Comparison of ENCODE assay signal across 19 cellular contexts in genomic region chr5:65014769-65015168, GRCh38.
"Had no signal": no experiment of that assay in that cellular context is flagged by ENCODE, and none has a peak within 500 bp of the region (broad histone marks: within the 10 kb centered on the region; RNA-seq: fewer than 3 reads in every experiment).

No MANE protein-coding gene starts in this region.

- H3K4me3 Mint-ChIP-seq: activated naive CD8-positive, alpha-beta T cell treated with anti-CD3 and anti-CD28 coated beads, Interleukin-2, amount 10 ng/mL, durations not matched to agents 7 days and 5 days; activated T-helper 1 cell treated with anti-CD3 and anti-CD28 coated beads, Interleukin-12 subunit alpha, Interleukin-12 subunit beta, Interleukin-2, Interleukin-4 antibody, amounts not matched to agents 30 ng/mL and 10 ng/mL and 1 ng/mL, durations not matched to agents 14 hours and 24 hours and 36 hours; central memory CD8-positive, alpha-beta T cell; naive thymus-derived CD8-positive, alpha-beta T cell; stimulated activated naive B cell treated with anti-CD40 and anti-IgM and Interleukin-4, amounts not matched to agents 10 μg/mL and 1 μg/mL and 100 μg/mL, for 72 hours had no signal

- DNase-seq: activated naive CD8-positive, alpha-beta T cell treated with anti-CD3 and anti-CD28 coated beads, Interleukin-2, amount 10 ng/mL, durations not matched to agents 7 days and 5 days; anterior cingulate cortex; brain microvascular endothelial cell; cortex of kidney; effector CD8-positive, alpha-beta T cell; gastrocnemius medialis; islet precursor cell; left lung; mammary epithelial cell; mucosa of descending colon; naive thymus-derived CD8-positive, alpha-beta T cell; stimulated activated CD4-positive, alpha-beta T cell treated with anti-CD3 and anti-CD28 coated beads, Interleukin-2, amount 100 ng/mL, for 48 hours; stimulated activated naive B cell treated with anti-CD40 and anti-IgM and Interleukin-4, amounts not matched to agents 10 μg/mL and 1 μg/mL and 100 μg/mL, for 72 hours; SW 1271; T-helper 9 cell; transverse colon had no signal

- H3K27me3 Mint-ChIP-seq: activated naive CD8-positive, alpha-beta T cell treated with anti-CD3 and anti-CD28 coated beads, Interleukin-2, amount 10 ng/mL, durations not matched to agents 7 days and 5 days; central memory CD8-positive, alpha-beta T cell; naive thymus-derived CD8-positive, alpha-beta T cell; stimulated activated naive B cell treated with anti-CD40 and anti-IgM and Interleukin-4, amounts not matched to agents 10 μg/mL and 1 μg/mL and 100 μg/mL, for 72 hours had no signal

- H3K4me1 Mint-ChIP-seq: central memory CD8-positive, alpha-beta T cell; stimulated activated naive B cell treated with anti-CD40 and anti-IgM and Interleukin-4, amounts not matched to agents 10 μg/mL and 1 μg/mL and 100 μg/mL, for 72 hours had no signal

- H3K9me3 ChIP-seq: gastrocnemius medialis, left lung, mucosa of descending colon, transverse colon had no signal

- ATAC-seq: activated CD4-positive, CD25-positive, alpha-beta regulatory T cell treated with anti-CD3 and anti-CD28 coated beads, Interleukin-2, amount 50 U/mL, for 24 hours; gastrocnemius medialis; left lung; mucosa of descending colon; naive thymus-derived CD8-positive, alpha-beta T cell; stimulated activated naive B cell treated with anti-CD40 and anti-IgM and Interleukin-4, amounts not matched to agents 10 μg/mL and 1 μg/mL and 100 μg/mL, for 72 hours had no signal

- H3K4me3 ChIP-seq: gastrocnemius medialis, left lung, mucosa of descending colon, transverse colon had no signal

- H3K4me1 ChIP-seq: gastrocnemius medialis, left lung had no signal

- H3K36me3 ChIP-seq: brain microvascular endothelial cell, gastrocnemius medialis, left lung, transverse colon had no signal

- H3K9me3 Mint-ChIP-seq: activated naive CD8-positive, alpha-beta T cell treated with anti-CD3 and anti-CD28 coated beads, Interleukin-2, amount 10 ng/mL, durations not matched to agents 7 days and 5 days; activated T-helper 1 cell treated with anti-CD3 and anti-CD28 coated beads, Interleukin-12 subunit alpha, Interleukin-12 subunit beta, Interleukin-2, Interleukin-4 antibody, amounts not matched to agents 30 ng/mL and 10 ng/mL and 1 ng/mL, durations not matched to agents 14 hours and 24 hours and 36 hours; central memory CD8-positive, alpha-beta T cell; naive thymus-derived CD8-positive, alpha-beta T cell; stimulated activated naive B cell treated with anti-CD40 and anti-IgM and Interleukin-4, amounts not matched to agents 10 μg/mL and 1 μg/mL and 100 μg/mL, for 72 hours had no signal

- H3K27me3 ChIP-seq: brain microvascular endothelial cell, gastrocnemius medialis, left lung, transverse colon had no signal

- H3K27ac Mint-ChIP-seq: activated naive CD8-positive, alpha-beta T cell treated with anti-CD3 and anti-CD28 coated beads, Interleukin-2, amount 10 ng/mL, durations not matched to agents 7 days and 5 days; activated T-helper 1 cell treated with anti-CD3 and anti-CD28 coated beads, Interleukin-12 subunit alpha, Interleukin-12 subunit beta, Interleukin-2, Interleukin-4 antibody, amounts not matched to agents 30 ng/mL and 10 ng/mL and 1 ng/mL, durations not matched to agents 14 hours and 24 hours and 36 hours; stimulated activated naive B cell treated with anti-CD40 and anti-IgM and Interleukin-4, amounts not matched to agents 10 μg/mL and 1 μg/mL and 100 μg/mL, for 72 hours had no signal

- H3K27ac ChIP-seq: brain microvascular endothelial cell, gastrocnemius medialis, left lung had no signal
